In genomic region chr18:42644729-42645131, GRCh38 we compare ENCODE assay signal across 25 cellular contexts.
DNase-seq lines count a peak whose midpoint lies in the region; ATAC-seq and TF ChIP-seq lines count a peak whose summit lies in the region.
"Had no signal": no experiment of that assay in that cellular context is flagged by ENCODE, and none has a peak within 500 bp of the region (broad histone marks: within the 10 kb centered on the region; RNA-seq: fewer than 3 reads in every experiment).

No MANE protein-coding gene starts in this region.

- TF ChIP-seq CTCF in astrocyte of the spinal cord (IDR thresholded peaks at IDR 0.05; ENCODE audit: low read depth, low read length) = no peak

- in situ Hi-C loops in Caki2 (cut with HindIII; ENCODE audit: low pct_unique_long_range_greater_than_20kb, low sequenced_read_pairs) (no loop called here), astrocyte of the spinal cord (cut with HindIII; ENCODE audit: low sequenced_read_pairs) (no loop called here)

- DNase-seq in Caki2 (ENCODE audit: low read depth) (peak; percentile 66), M059J (ENCODE audit: low read depth) (peak; percentile 78), astrocyte of the spinal cord (ENCODE audit: low read depth, low spot score) (peak; percentile 53), kidney glomerular epithelial cell (lab: John Stamatoyannopoulos, UW) (peak; percentile 30), anterior cingulate cortex (lab: John Stamatoyannopoulos, UW) (no peak), glomerular visceral epithelial cell (ENCODE audit: extremely low spot score) (no peak)
- DNase-seq: activated CD4-positive, alpha-beta T cell treated with anti-CD3 and anti-CD28 coated beads for 48 hours; activated naive CD4-positive, alpha-beta T cell treated with anti-CD3 and anti-CD28 coated beads, Interleukin-2, amount 10 ng/mL, durations not matched to agents 7 days and 5 days; CD8-positive, alpha-beta memory T cell; effector CD4-positive, alpha-beta T cell; GM23248; left cardiac atrium; MG63; naive B cell; NCI-H1436 treated with DMSO at 0.1 percent for 48 hours; NCI-H2227 treated with DMSO at 0.1 percent for 48 hours; Peyer's patch; stimulated activated CD4-positive, alpha-beta T cell treated with anti-CD3 and anti-CD28 coated beads, Interleukin-4, amount 100 ng/mL, for 4 hours; T-helper 17 cell had no signal

- H3K4me3 ChIP-seq in astrocyte of the spinal cord (ENCODE audit: low read depth, low read length) = no peak overlapping the region
- H3K4me3 ChIP-seq: gastroesophageal sphincter, GM23248, MG63, Peyer's patch, SJSA1, tibial nerve had no signal

- ATAC-seq in HG02610 (IDR thresholded peaks at IDR 0.05; ENCODE audit: unreplicated experiment) (no peak), HG03196 (IDR thresholded peaks at IDR 0.05; ENCODE audit: unreplicated experiment) (no peak)
- ATAC-seq: esophagus mucosa, gastroesophageal sphincter, left cardiac atrium, T-helper 17 cell had no signal

Comparison
In these comparisons a context has a peak if more than half of its experiments do, and no peak if none do; other contexts are left out.
1. DNase-seq: peak in Caki2 (single experiment), M059J (single experiment), astrocyte of the spinal cord (single experiment) and kidney glomerular epithelial cell (single experiment); none in anterior cingulate cortex (0 of 58) and glomerular visceral epithelial cell (single experiment).